9 cellular contexts compared by ENCODE assay signal in the genomic region with DNA sequence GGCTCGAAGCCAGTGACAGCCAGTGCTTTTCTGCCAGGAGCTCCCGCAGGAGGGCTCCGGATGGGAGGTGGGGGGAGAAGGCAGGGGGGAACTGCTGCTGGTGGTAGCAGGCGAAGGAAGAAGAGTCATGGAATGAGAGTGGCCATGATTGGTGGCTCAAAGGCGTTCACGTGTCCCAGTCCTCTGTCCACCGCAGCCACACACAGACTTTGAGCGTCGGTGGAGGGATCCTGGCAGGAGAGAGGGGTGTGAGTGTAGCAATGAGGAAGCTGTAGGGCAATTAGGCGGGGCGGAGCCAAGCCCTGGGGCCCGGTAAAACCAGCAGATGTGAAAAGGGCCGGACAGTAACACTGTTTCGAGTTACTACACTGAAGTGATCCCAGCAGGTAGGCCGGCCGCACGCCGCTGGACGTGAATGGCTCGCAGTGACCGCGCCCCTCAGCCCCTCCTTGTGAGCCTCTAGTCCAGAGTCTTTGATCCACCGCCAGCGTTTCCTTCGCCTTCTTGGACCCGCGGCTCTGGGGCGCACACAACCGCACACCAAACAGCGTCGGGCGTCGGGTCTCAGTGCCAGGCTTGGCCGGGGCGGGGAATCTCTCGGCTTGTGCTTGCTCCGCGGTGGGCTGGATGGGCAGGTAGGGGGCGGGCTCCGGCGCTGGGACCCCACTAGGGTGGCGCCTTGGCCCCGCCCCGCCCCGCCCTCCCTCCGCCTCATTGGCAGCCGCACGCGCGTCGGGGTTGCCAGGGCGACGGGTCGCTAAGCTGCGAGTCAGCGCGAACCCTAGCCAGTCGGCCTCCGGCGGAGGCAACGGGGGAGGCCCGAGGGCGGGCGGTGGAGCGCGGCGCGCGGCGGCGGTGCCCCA. TPM values are rescaled to one million over a fixed set of nuclear protein-coding genes. Genes with fewer than 3 reads are reported as not detected.
DNase-seq lines count a peak whose midpoint lies in the region; ATAC-seq, FAIRE-seq and TF ChIP-seq lines count a peak whose summit lies in the region.
"Had no signal": no experiment of that assay in that cellular context is flagged by ENCODE, and none has a peak within 500 bp of the region (broad histone marks: within the 10 kb centered on the region; RNA-seq: fewer than 3 reads in every experiment).

LRRC10B (plus strand) TSS at position 788 of the 863 bp plus-strand sequence. CDS start 250 bp downstream, outside the sequence.

- DNase-seq in GM10266 (ENCODE audit: extremely low spot score): peak; percentile 67
- peak; percentile 34 for DNase-seq in NCI-H1417 treated with DMSO at 0.1 percent for 48 hours (lab: John Stamatoyannopoulos, UW)
- peak; percentile 72 for DNase-seq in activated CD8-positive, alpha-beta memory T cell treated with anti-CD3 and anti-CD28 coated beads, Interleukin-2, amount 50 U/mL, for 48 hours
- DNase-seq in hepatocyte (ENCODE audit: low spot score): peak; percentile 79
- peak; percentile 74 for DNase-seq in small intestine
- DNase-seq in amniotic stem cell (lab: John Stamatoyannopoulos, UW): no peak
- no peak for DNase-seq in MM.1S

- H3K9me3 ChIP-seq in hepatocyte (ENCODE audit: low read depth) (no peaks in the 10 kb centered on the region), small intestine (ENCODE audit: control insufficient read depth, low read depth) (no peaks in the 10 kb centered on the region), MM.1S (replicated peaks; ENCODE audit: insufficient read depth, low read length) (no peaks in the 10 kb centered on the region)
- H3K9me3 ChIP-seq: neutrophil had no signal

- H3K9ac ChIP-seq in MM.1S (ENCODE audit: low read length): no peak within 1 kb of the TSS

- no peaks in the 10 kb centered on the region for H4K20me1 ChIP-seq in hepatocyte (ENCODE audit: insufficient read depth, poor library complexity, severe bottlenecking)
- no peaks in the 10 kb centered on the region for H4K20me1 ChIP-seq in MM.1S (ENCODE audit: insufficient read depth, low read length)

- no peaks in the 10 kb centered on the region for H3K79me2 ChIP-seq in hepatocyte
- H3K79me2 ChIP-seq in MM.1S (ENCODE audit: low read length): no peaks in the 10 kb centered on the region

- H3K4me3 ChIP-seq in hepatocyte (no peak within 1 kb of the TSS), small intestine (ENCODE audit: low read depth in 1 of 2, low read length in 2 of 2) (peak within 1 kb of the TSS in 1 of 2 donors; percentile 29), MM.1S (ENCODE audit: low read length) (no peak within 1 kb of the TSS)

- H3K4me1 ChIP-seq in hepatocyte (ENCODE audit: insufficient read depth): peaks cover 26% of the 10 kb centered on the region
- peaks cover 5% of the 10 kb centered on the region in 2 donors for H3K4me1 ChIP-seq in small intestine (ENCODE audit: control insufficient read depth in 2 of 2, insufficient read depth in 1 of 2, low read depth in 1 of 2, low read length in 1 of 2)
- H3K4me1 ChIP-seq in MM.1S (ENCODE audit: low read length): no peaks in the 10 kb centered on the region

- no peaks in the 10 kb centered on the region for H3K36me3 ChIP-seq in hepatocyte (replicated peaks; ENCODE audit: insufficient read depth, low read depth)
- no peaks in the 10 kb centered on the region for H3K36me3 ChIP-seq in small intestine (ENCODE audit: control insufficient read depth in 2 of 2, insufficient read depth in 2 of 2, low read length in 2 of 2)
- no peaks in the 10 kb centered on the region for H3K36me3 ChIP-seq in MM.1S (replicated peaks; ENCODE audit: insufficient read depth, low read length)
- H3K36me3 ChIP-seq: neutrophil had no signal

- TF ChIP-seq CTCF in GM10266 (IDR thresholded peaks at IDR 0.05; ENCODE audit: control insufficient read depth, insufficient read depth, low read depth, missing control alignments) (no peak), hepatocyte (IDR thresholded peaks at IDR 0.05; ENCODE audit: poor library complexity) (no peak), MM.1S (IDR thresholded peaks at IDR 0.05; ENCODE audit: low read length) (no peak)

- H3F3A ChIP-seq in MM.1S (ENCODE audit: insufficient read depth, low read length): no peaks in the 10 kb centered on the region

- H3K27ac ChIP-seq in hepatocyte: no peak within 1 kb of the TSS
- no peak within 1 kb of the TSS for H3K27ac ChIP-seq in small intestine (ENCODE audit: low read depth in 1 of 2, low read length in 1 of 2)
- no peak within 1 kb of the TSS for H3K27ac ChIP-seq in MM.1S (ENCODE audit: low read length)
- H3K27ac ChIP-seq: neutrophil had no signal

- H2AFZ ChIP-seq in hepatocyte: peak within 1 kb of the TSS; percentile 47
- no peak within 1 kb of the TSS for H2AFZ ChIP-seq in MM.1S (ENCODE audit: low read length)

- H3K4me2 ChIP-seq in hepatocyte: peak within 1 kb of the TSS; percentile 92
- no peak within 1 kb of the TSS for H3K4me2 ChIP-seq in MM.1S (ENCODE audit: low read depth, low read length)

- no peak for ATAC-seq in GM18498 (IDR thresholded peaks at IDR 0.05; ENCODE audit: unreplicated experiment)

- peaks cover 19% of the 10 kb centered on the region for H3K27me3 ChIP-seq in hepatocyte
- peaks cover 8 to 9% of the 10 kb centered on the region in 2 donors for H3K27me3 ChIP-seq in small intestine (ENCODE audit: control insufficient read depth in 2 of 2, insufficient read depth in 2 of 2, low read length in 2 of 2)
- peaks cover 80% of the 10 kb centered on the region for H3K27me3 ChIP-seq in MM.1S (replicated peaks; ENCODE audit: insufficient read depth, low read length)

- WGBS in hepatocyte (ENCODE audit: low lambda C conversion rate, missing lambda C conversion rate): 3% methylated on average over 37 of the region's 71 CpGs
- 1 to 3% (median 3%) methylated on average over 38 to 71 of the region's 71 CpGs for WGBS in small intestine, 3 donors

- H3K9me2 ChIP-seq in hepatocyte (replicated peaks; ENCODE audit: insufficient read depth) (no peaks in the 10 kb centered on the region), MM.1S (replicated peaks; ENCODE audit: insufficient read depth, low read length) (no peaks in the 10 kb centered on the region)

- no peak for FAIRE-seq in small intestine (lab: Jason Lieb, UNC)

RNA-seq across cellular contexts. Expression of gene LRRC10B, which starts in this region (rescaled TPM):
- 0.20 and 0.43 TPM in 2 replicates for total RNA-seq in hepatocyte
- polyA plus RNA-seq in hepatocyte: 0.68 TPM in 1 of 2 replicates, not detected in the other
- polyA plus RNA-seq in small intestine: 1 to 10 TPM in 1 of 3 donors, under 1 TPM in 1, not detected in 1; 0.22 to 2.6 TPM

Comparison
In these comparisons a context has a peak if more than half of its experiments do, and no peak if none do; other contexts are left out.
1. Peak in DNase-seq and H3K4me2 ChIP-seq in hepatocyte; RNA of the gene not detected or under 1 TPM.
2. DNase-seq: peak in GM10266 (single experiment), NCI-H1417 treated with DMSO at 0.1 percent for 48 hours (single experiment), activated CD8-positive, alpha-beta memory T cell treated with anti-CD3 and anti-CD28 coated beads, Interleukin-2, amount 50 U/mL, for 48 hours (single experiment) and small intestine (single experiment); none in amniotic stem cell (single experiment) and MM.1S (single experiment).